19 cellular contexts compared by ENCODE assay signal in the genomic region with DNA sequence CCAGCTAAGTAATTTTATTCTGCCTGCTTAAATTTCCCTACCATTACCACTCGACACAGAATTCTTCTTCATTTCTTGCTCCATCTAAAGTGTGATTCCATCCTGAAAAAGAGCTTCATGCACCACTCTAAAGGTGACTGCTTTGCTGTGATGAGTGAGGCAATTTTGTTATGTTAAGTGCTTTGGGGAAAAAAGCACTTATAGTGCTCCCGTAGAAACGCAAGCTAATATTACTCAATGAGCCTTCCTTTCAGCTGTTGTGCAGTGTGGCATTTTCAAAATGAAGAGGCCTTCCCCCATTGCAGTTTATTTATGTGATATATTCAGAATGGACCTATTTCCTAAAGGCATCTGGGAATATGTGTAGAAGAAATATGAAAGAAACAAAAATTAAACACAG.
"Had no signal": no experiment of that assay in that cellular context is flagged by ENCODE, and none has a peak within 500 bp of the region (broad histone marks: within the 10 kb centered on the region; RNA-seq: fewer than 3 reads in every experiment).

No MANE protein-coding gene starts in this region.

- ATAC-seq: body of pancreas; esophagus mucosa; left lobe of liver; mucosa of descending colon; naive thymus-derived CD8-positive, alpha-beta T cell had no signal

- H3K27me3 ChIP-seq: body of pancreas, colonic mucosa, hepatocyte had no signal

- H3K4me2 ChIP-seq: hepatocyte had no signal

- H3K4me3 ChIP-seq: body of pancreas, colonic mucosa, hepatocyte, mucosa of descending colon had no signal

- H3K27ac Mint-ChIP-seq: activated CD4-positive, alpha-beta T cell treated with anti-CD3 and anti-CD28 coated beads, Interleukin-2, amount 10 ng/mL, durations not matched to agents 7 days and 5 days; activated naive CD8-positive, alpha-beta T cell; naive thymus-derived CD8-positive, alpha-beta T cell; T-helper 2 cell treated with Interferon-gamma antibody and Interleukin-4, amounts not matched to agents 5 μg/mL and 100 μg/mL, for 36 hours had no signal

- H3K4me1 ChIP-seq: body of pancreas, colonic mucosa had no signal

- H3K79me2 ChIP-seq: hepatocyte had no signal

- H3K36me3 ChIP-seq: colonic mucosa had no signal

- H3K4me1 Mint-ChIP-seq: activated CD4-positive, alpha-beta T cell treated with anti-CD3 and anti-CD28 coated beads, Interleukin-2, amount 10 ng/mL, durations not matched to agents 7 days and 5 days had no signal

- H3K27me3 Mint-ChIP-seq: activated naive CD8-positive, alpha-beta T cell had no signal

- H3K9me3 ChIP-seq: body of pancreas, colonic mucosa, mucosa of descending colon had no signal

- H3K4me3 Mint-ChIP-seq: activated CD4-positive, alpha-beta T cell treated with anti-CD3 and anti-CD28 coated beads, Interleukin-2, amount 10 ng/mL, durations not matched to agents 7 days and 5 days; activated naive CD8-positive, alpha-beta T cell; naive thymus-derived CD8-positive, alpha-beta T cell; T-helper 2 cell treated with Interferon-gamma antibody and Interleukin-4, amounts not matched to agents 5 μg/mL and 100 μg/mL, for 36 hours had no signal

- H2AFZ ChIP-seq: hepatocyte had no signal

- H3K36me3 Mint-ChIP-seq: naive thymus-derived CD8-positive, alpha-beta T cell had no signal

- DNase-seq: activated CD4-positive, alpha-beta T cell treated with anti-CD3 and anti-CD28 coated beads, Interleukin-2, amount 10 ng/mL, durations not matched to agents 7 days and 5 days; activated CD8-positive, alpha-beta memory T cell treated with anti-CD3 and anti-CD28 coated beads for 24 hours; activated gamma-delta T cell treated with Interleukin-2 at 50 U/mL for 16 hours; amniotic stem cell; body of pancreas; caudate nucleus; colonic mucosa; mammary epithelial cell; mucosa of descending colon; naive thymus-derived CD8-positive, alpha-beta T cell; stimulated activated CD4-positive, alpha-beta T cell treated with anti-CD3 and anti-CD28 coated beads, Interleukin-15, amount 100 ng/mL, for 24 hours; stimulated activated CD4-positive, alpha-beta T cell treated with anti-CD3 and anti-CD28 coated beads, Interleukin-4, amount 100 ng/mL, for 24 hours; stimulated activated naive CD4-positive, alpha-beta T cell; trophoblast cell had no signal

- H3K27ac ChIP-seq: body of pancreas, colonic mucosa, hepatocyte had no signal
